In genomic region chr2:99154643-99155536, GRCh38 we compare ENCODE assay signal across 8 cellular contexts. TPM values are rescaled to one million over a fixed set of nuclear protein-coding genes. Genes with fewer than 3 reads are reported as not detected.
DNase-seq lines count a peak whose midpoint lies in the region; ATAC-seq lines count a peak whose summit lies in the region.

Gene LIPT1, plus strand, starts transcription at chr2:99154967. Its CDS starts 6,991 bp downstream, at chr2:99161958.
Gene TSGA10, minus strand, starts transcription at chr2:99154942. Its CDS starts 45,503 bp downstream, at chr2:99109439.

- DNase-seq in C1 segment of cervical spinal cord (lab: John Stamatoyannopoulos, UW) (peak; percentile 33 to 92 (median 85)), NCI-H524 treated with DMSO at 0.1 percent for 48 hours (lab: John Stamatoyannopoulos, UW) (peak; percentile 45), cortex of kidney (lab: John Stamatoyannopoulos, UW) (peak; percentile 45), left lobe of liver (ENCODE audit: low spot score) (peak; percentile 94)
- DNase-seq in activated CD4-positive, alpha-beta T cell treated with anti-CD3 and anti-CD28 coated beads, Interleukin-2, amount 10 ng/mL, durations not matched to agents 7 days and 5 days, result peak; percentile 93
- peak; percentile 90 for DNase-seq in stimulated activated CD4-positive, alpha-beta T cell treated with anti-CD3 and anti-CD28 coated beads, Interleukin-2, amount 100 ng/mL, for 4 hours (ENCODE audit: low read depth)

- POLR2A ChIA-PET in activated CD4-positive, alpha-beta T cell treated with anti-CD3 and anti-CD28 coated beads, Interleukin-2, amount 10 ng/mL, durations not matched to agents 7 days and 5 days (lab: Charles Lee), result interaction anchor here (1.0 to 1.1 kb wide), 3 partner anchors 14 to 27 kb away, joined by 3 read pairs; partner anchors contain the start of gene C2orf15

- ATAC-seq in GM19324 (IDR thresholded peaks at IDR 0.05; ENCODE audit: low FRiP score, unreplicated experiment) (peak; percentile 99), HG03460 (IDR thresholded peaks at IDR 0.05; ENCODE audit: unreplicated experiment) (peak; percentile 97), left lobe of liver (peak; percentile 97)

- H3K9me3 Mint-ChIP-seq in activated CD4-positive, alpha-beta T cell treated with anti-CD3 and anti-CD28 coated beads, Interleukin-2, amount 10 ng/mL, durations not matched to agents 7 days and 5 days, result no peaks in the 10 kb centered on the region

- peak within 1 kb of the TSS; percentile 90 for H3K27ac Mint-ChIP-seq in activated CD4-positive, alpha-beta T cell treated with anti-CD3 and anti-CD28 coated beads, Interleukin-2, amount 10 ng/mL, durations not matched to agents 7 days and 5 days

- H3K4me3 Mint-ChIP-seq in activated CD4-positive, alpha-beta T cell treated with anti-CD3 and anti-CD28 coated beads, Interleukin-2, amount 10 ng/mL, durations not matched to agents 7 days and 5 days, result no peak within 1 kb of the TSS

- no peaks in the 10 kb centered on the region for H3K27me3 Mint-ChIP-seq in activated CD4-positive, alpha-beta T cell treated with anti-CD3 and anti-CD28 coated beads, Interleukin-2, amount 10 ng/mL, durations not matched to agents 7 days and 5 days

- CTCF ChIA-PET in activated CD4-positive, alpha-beta T cell treated with anti-CD3 and anti-CD28 coated beads, Interleukin-2, amount 10 ng/mL, durations not matched to agents 7 days and 5 days (lab: Charles Lee), result interaction anchor here (1.3 to 1.7 kb wide), 2 partner anchors 14 to 20 kb away, joined by 3 to 5 read pairs; partner anchors contain the start of gene C2orf15

- H3K4me1 Mint-ChIP-seq in activated CD4-positive, alpha-beta T cell treated with anti-CD3 and anti-CD28 coated beads, Interleukin-2, amount 10 ng/mL, durations not matched to agents 7 days and 5 days, result peaks cover 29% of the 10 kb centered on the region

- H3K36me3 Mint-ChIP-seq in activated CD4-positive, alpha-beta T cell treated with anti-CD3 and anti-CD28 coated beads, Interleukin-2, amount 10 ng/mL, durations not matched to agents 7 days and 5 days (ENCODE audit: low read depth), result peaks cover 21% of the 10 kb centered on the region

RNA-seq across cellular contexts. Expression of gene LIPT1, which starts in this region (rescaled TPM):
- total RNA-seq in activated CD4-positive, alpha-beta T cell treated with anti-CD3 and anti-CD28 coated beads, Interleukin-2, amount 10 ng/mL, durations not matched to agents 7 days and 5 days, result 1 to 10 TPM; 8.5 to 9.9 TPM
- 2.5 TPM for total RNA-seq in left lobe of liver

RNA-seq across cellular contexts. Expression of gene TSGA10, which starts in this region (rescaled TPM):
- total RNA-seq in activated CD4-positive, alpha-beta T cell treated with anti-CD3 and anti-CD28 coated beads, Interleukin-2, amount 10 ng/mL, durations not matched to agents 7 days and 5 days, result 1 to 10 TPM; 6.6 to 8.1 TPM
- total RNA-seq in left lobe of liver, result 4.3 TPM

Comparison
In these comparisons a context has a peak if more than half of its experiments do, and no peak if none do; other contexts are left out.
1. Peak in every context shown above with its lines: DNase-seq and ATAC-seq.